In the genomic region with DNA sequence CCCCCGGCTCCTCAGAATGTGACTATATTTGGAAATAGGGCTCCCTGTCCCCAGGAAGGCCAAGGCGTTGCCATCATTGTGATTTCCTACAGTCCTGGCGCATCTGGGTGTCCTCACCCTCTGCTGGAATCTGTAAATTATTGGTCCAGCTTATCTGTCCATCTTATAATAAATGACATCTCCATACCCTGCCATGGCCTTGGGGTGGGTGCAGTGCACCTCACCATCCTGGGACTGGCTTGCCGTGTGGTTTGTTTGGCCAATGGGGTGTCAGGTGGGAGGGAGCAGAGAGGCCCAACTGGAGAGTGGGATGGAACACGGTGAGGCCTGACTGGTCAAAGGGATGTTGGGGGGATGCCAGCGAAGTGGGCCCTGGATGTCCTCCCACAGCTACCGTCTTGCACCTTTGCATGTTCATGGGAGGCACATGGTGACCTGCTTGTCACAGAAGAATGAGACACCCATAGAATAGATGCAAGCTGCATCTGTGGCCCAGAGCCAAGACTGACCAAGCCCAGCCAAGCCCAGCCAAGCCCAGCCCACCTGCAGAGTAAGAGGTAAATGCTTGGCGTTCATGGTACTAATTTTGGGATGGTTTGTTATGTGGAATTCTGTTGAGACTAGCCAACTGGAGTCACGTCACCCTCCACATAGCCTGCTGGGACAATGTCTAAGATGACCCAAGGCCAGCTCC, we compare ENCODE assay signal across 18 cellular contexts. TPM values are rescaled to one million over a fixed set of nuclear protein-coding genes. Genes with fewer than 3 reads are reported as not detected.
A peak's percentile ranks its signal among the peaks of the same experiment; 100 is the strongest.
DNase-seq lines count a peak whose midpoint lies in the region; ATAC-seq and TF ChIP-seq lines count a peak whose summit lies in the region.
"Had no signal": no experiment of that assay in that cellular context is flagged by ENCODE, and none has a peak within 500 bp of the region (broad histone marks: within the 10 kb centered on the region; RNA-seq: fewer than 3 reads in every experiment).

No MANE protein-coding gene starts in this region.

- H3K27me3 ChIP-seq in SK-N-SH (ENCODE audit: insufficient read depth), result no peaks in the 10 kb centered on the region
- H3K27me3 ChIP-seq in PC-3 (ENCODE audit: low read length), result no peaks in the 10 kb centered on the region
- H3K27me3 ChIP-seq in skeletal muscle satellite cell (ENCODE audit: control insufficient read depth, insufficient read depth, low read length), result no peaks in the 10 kb centered on the region
- no peaks in the 10 kb centered on the region for H3K27me3 ChIP-seq in GM23338 (ENCODE audit: insufficient read depth)
- H3K27me3 ChIP-seq: ascending aorta, BLaER1 had no signal

- H3K4me1 Mint-ChIP-seq in chondrocyte (ENCODE audit: low read depth), result peaks cover 47% of the 10 kb centered on the region
- peaks cover 43% of the 10 kb centered on the region for H3K4me1 Mint-ChIP-seq in Calu3 (ENCODE audit: low read depth, unreplicated experiment)
- peaks cover 5% of the 10 kb centered on the region; the same call in 2 of the 3 replicates for H3K4me1 Mint-ChIP-seq in GM23338
- H3K4me1 Mint-ChIP-seq: endodermal cell had no signal

- H3K4me2 ChIP-seq in SK-N-SH, result peak overlapping the region; percentile 52; the same call in 1 of the 2 replicates
- peak overlapping the region; percentile 65 for H3K4me2 ChIP-seq in PC-3 (ENCODE audit: low read length)
- H3K4me2 ChIP-seq in skeletal muscle satellite cell (ENCODE audit: low read length), result peak overlapping the region; percentile 44
- H3K4me2 ChIP-seq in GM23338, result no peak overlapping the region
- H3K4me2 ChIP-seq: BLaER1 had no signal

- no peak for TF ChIP-seq RAD21 in SK-N-SH (IDR thresholded peaks at IDR 0.05; ENCODE audit: low read length)

- peaks cover 0 to 3% of the 10 kb centered on the region in 2 experiments for H3K36me3 ChIP-seq in SK-N-SH (replicated peaks in 1 of 2; ENCODE audit: control insufficient read depth in 1 of 2, insufficient read depth in 2 of 2, low read length in 1 of 2)
- no peaks in the 10 kb centered on the region for H3K36me3 ChIP-seq in PC-3 (ENCODE audit: low read depth, low read length)
- peaks cover 9% of the 10 kb centered on the region for H3K36me3 ChIP-seq in skeletal muscle satellite cell (ENCODE audit: insufficient read depth, low read length)
- H3K36me3 ChIP-seq in GM23338 (ENCODE audit: insufficient read depth), result no peaks in the 10 kb centered on the region
- H3K36me3 ChIP-seq: ascending aorta had no signal

- H3K4me1 ChIP-seq in SK-N-SH (ENCODE audit: control insufficient read depth in 1 of 2, insufficient read depth in 2 of 2, low read depth in 1 of 2, low read length in 1 of 2) (peaks cover 0 to 17% of the 10 kb centered on the region in 2 experiments; a peak in 3 of 4 replicates), PC-3 (ENCODE audit: insufficient read depth, low read length) (peaks cover 26% of the 10 kb centered on the region), skeletal muscle satellite cell (ENCODE audit: control insufficient read depth, insufficient read depth, low read length) (peaks cover 46% of the 10 kb centered on the region), GM23338 (ENCODE audit: insufficient read depth) (no peaks in the 10 kb centered on the region)
- H3K4me1 ChIP-seq: BLaER1 had no signal

- H3K27ac ChIP-seq in SK-N-SH (ENCODE audit: low read depth in 2 of 2, low read length in 1 of 2) (peak overlapping the region in 1 of 2 experiments; percentile 64; a peak in 1 of 4 replicates), PC-3 (ENCODE audit: low read length) (peak overlapping the region; percentile 44), GM23338 (ENCODE audit: low read depth) (no peak overlapping the region)
- H3K27ac ChIP-seq: BLaER1, parathyroid adenoma had no signal

- H3K9me2 ChIP-seq in SK-N-SH, result no peaks in the 10 kb centered on the region
- no peaks in the 10 kb centered on the region for H3K9me2 ChIP-seq in PC-3 (replicated peaks; ENCODE audit: low read length)
- no peaks in the 10 kb centered on the region for H3K9me2 ChIP-seq in GM23338 (ENCODE audit: insufficient read depth)

- H3K27me3 Mint-ChIP-seq in chondrocyte (ENCODE audit: low read depth) (no peaks in the 10 kb centered on the region), Calu3 (ENCODE audit: unreplicated experiment) (no peaks in the 10 kb centered on the region), GM23338 (ENCODE audit: insufficient read depth, low read depth, poor library complexity) (peaks cover 1% of the 10 kb centered on the region)
- H3K27me3 Mint-ChIP-seq: T-helper 17 cell had no signal

- H3K4me3 Mint-ChIP-seq in chondrocyte (ENCODE audit: unreplicated experiment) (peak overlapping the region; percentile 44), Calu3 (ENCODE audit: low read depth, unreplicated experiment) (no peak overlapping the region), GM23338 (no peak overlapping the region)
- H3K4me3 Mint-ChIP-seq: endodermal cell, T-helper 17 cell had no signal

- H3K9ac ChIP-seq in SK-N-SH (no peak overlapping the region), PC-3 (ENCODE audit: low read length) (no peak overlapping the region), skeletal muscle satellite cell (ENCODE audit: low read depth, low read length) (peak overlapping the region; percentile 58)
- H3K9ac ChIP-seq: BLaER1, parathyroid adenoma had no signal

- TF ChIP-seq CTCF in SK-N-SH (IDR thresholded peaks at IDR 0.05) (no peak), PC-3 (conservative IDR thresholded peaks at IDR 0.05; ENCODE audit: low read depth, low read length) (no peak), chondrocyte (IDR thresholded peaks at IDR 0.05) (no peak), Calu3 (IDR thresholded peaks at IDR 0.05; ENCODE audit: unreplicated experiment) (no peak), GM23338 (conservative IDR thresholded peaks at IDR 0.05; ENCODE audit: low read depth in 2 of 2) (no peak)

- H3K9me3 Mint-ChIP-seq in chondrocyte (ENCODE audit: low read depth) (no peaks in the 10 kb centered on the region), Calu3 (ENCODE audit: low read depth, unreplicated experiment) (no peaks in the 10 kb centered on the region), GM23338 (no peaks in the 10 kb centered on the region)

- no peaks in the 10 kb centered on the region for H3K9me3 ChIP-seq in SK-N-SH
- no peaks in the 10 kb centered on the region for H3K9me3 ChIP-seq in PC-3 (ENCODE audit: low read length)
- no peaks in the 10 kb centered on the region for H3K9me3 ChIP-seq in skeletal muscle satellite cell (replicated peaks; ENCODE audit: low read length)
- H3K9me3 ChIP-seq: ascending aorta had no signal

- POLR2A ChIA-PET in SK-N-SH (lab: Yijun Ruan, JAX) (no interaction called here), PC-3 (lab: Charles Lee; ENCODE audit: unreplicated experiment) (no interaction called here)

- peak overlapping the region; percentile 99 for H3K27ac Mint-ChIP-seq in chondrocyte (ENCODE audit: unreplicated experiment)
- H3K27ac Mint-ChIP-seq in Calu3 (ENCODE audit: unreplicated experiment), result no peak overlapping the region
- H3K27ac Mint-ChIP-seq in GM23338, result no peak overlapping the region
- H3K27ac Mint-ChIP-seq: endodermal cell, T-helper 17 cell had no signal

- no peak for DNase-seq in SK-N-SH
- no peak for DNase-seq in PC-3
- peak; percentile 39 for DNase-seq in chondrocyte (ENCODE audit: low spot score)
- no peak for DNase-seq in Calu3
- no peak for DNase-seq in GM03348 (ENCODE audit: low spot score)
- DNase-seq in GM23338 (ENCODE audit: low spot score), result no peak
- DNase-seq: 8988T; activated CD4-positive, alpha-beta T cell treated with anti-CD3 and anti-CD28 coated beads, Interleukin-2, amount 50 U/mL, for 4 hours; activated naive CD4-positive, alpha-beta T cell; endodermal cell; NCI-H187 treated with DMSO at 0.1 percent for 48 hours; SHP77; T-helper 17 cell had no signal

- no peak overlapping the region for H2AFZ ChIP-seq in SK-N-SH (ENCODE audit: low read depth)
- H2AFZ ChIP-seq in PC-3 (ENCODE audit: low read length), result no peak overlapping the region
- no peak overlapping the region for H2AFZ ChIP-seq in GM23338

- H3K4me3 ChIP-seq in SK-N-SH (ENCODE audit: low read depth in 2 of 2, low read length in 1 of 2) (no peak overlapping the region), PC-3 (ENCODE audit: low read length) (no peak overlapping the region), skeletal muscle satellite cell (ENCODE audit: low read length) (peak overlapping the region; percentile 13), GM23338 (no peak overlapping the region)
- H3K4me3 ChIP-seq: BLaER1 had no signal

- H3K79me2 ChIP-seq in SK-N-SH (ENCODE audit: insufficient read depth) (peaks cover 22% of the 10 kb centered on the region), PC-3 (ENCODE audit: low read length) (no peaks in the 10 kb centered on the region), GM23338 (replicated peaks; ENCODE audit: insufficient read depth) (no peaks in the 10 kb centered on the region)
- H3K79me2 ChIP-seq: parathyroid adenoma had no signal

- WGBS in SK-N-SH (ENCODE audit: low lambda C conversion rate), result 89% methylated on average over 9 of the region's 9 CpGs

- no TSS peak for BruUV-seq in PC-3 (replicated peaks; lab: Mats Ljungman, UMichigan)
- BruUV-seq in Calu3 (replicated peaks; lab: Mats Ljungman, UMichigan), result no TSS peak

- intact Hi-C loops in PC-3 (cut with micrococcal nuclease) (no loop called here), Calu3 (cut with micrococcal nuclease; ENCODE audit: unreplicated experiment) (no loop called here)

- H3F3A ChIP-seq in SK-N-SH (replicated peaks; ENCODE audit: insufficient read depth) (peaks cover 23% of the 10 kb centered on the region), PC-3 (ENCODE audit: low read length, unreplicated experiment) (no peaks in the 10 kb centered on the region), GM23338 (replicated peaks; ENCODE audit: low read depth) (no peaks in the 10 kb centered on the region)

- no peak for TF ChIP-seq EP300 in SK-N-SH (IDR thresholded peaks at IDR 0.05; ENCODE audit: borderline replicate concordance in 1 of 2, low read depth in 1 of 2, low read length in 1 of 2)

- H3K36me3 Mint-ChIP-seq in chondrocyte (ENCODE audit: low read depth), result peaks cover 7% of the 10 kb centered on the region
- H3K36me3 Mint-ChIP-seq in Calu3 (ENCODE audit: insufficient read depth, unreplicated experiment), result peaks cover 14% of the 10 kb centered on the region
- H3K36me3 Mint-ChIP-seq in GM23338 (ENCODE audit: low read depth), result peaks cover 12% of the 10 kb centered on the region

- ATAC-seq in SK-N-SH treated with all-trans-retinoic acid at 6 μM for 48 hours (no peak), PC-3 (no peak; the same call in 1 of the 2 replicates), GM23338 (no peak)
- ATAC-seq: T-helper 17 cell had no signal

- no peaks in the 10 kb centered on the region for H4K20me1 ChIP-seq in SK-N-SH (ENCODE audit: insufficient read depth)
- H4K20me1 ChIP-seq in PC-3 (ENCODE audit: low read length), result no peaks in the 10 kb centered on the region
- H4K20me1 ChIP-seq in GM23338 (replicated peaks; ENCODE audit: insufficient read depth), result no peaks in the 10 kb centered on the region

- CTCF ChIA-PET in SK-N-SH (lab: Yijun Ruan, JAX), result no interaction called here
- CTCF ChIA-PET in PC-3 (lab: Charles Lee), result no interaction called here
- CTCF ChIA-PET in Calu3 (lab: Charles Lee), result no interaction called here

RNA-seq across cellular contexts. Expression of a gene that starts 11.1 kb away (rescaled TPM):
- polyA plus RNA-seq in SK-N-SH (2012; rRNA removed) (10.0 and 11.2 TPM in 2 replicates), GM23338 (2016; fragmentation: Nextera tagmentation; extraction: Ambion mirVana) (2.2 and 2.9 TPM in 2 replicates)
- 7.4 and 7.6 TPM in 2 replicates for polyA plus RNA-seq in SK-N-SH (2012; cell fraction: cytosol; rRNA removed)
- 44.8 and 57.8 TPM in 2 replicates for polyA plus RNA-seq in SK-N-SH (2012; cell fraction: nucleus; rRNA removed)
- total RNA-seq in PC-3 (2014; rRNA removed) (2.5 and 5.6 TPM in 2 replicates), chondrocyte (10.2 to 14.4 TPM (median 13.2 TPM) in 3 replicates), Calu3 (2022) (4.6 and 5.0 TPM in 2 replicates)
- total RNA-seq in skeletal muscle satellite cell (2012; rRNA removed), result 5.7 and 7.6 TPM in 2 replicates
- 3.1 and 3.5 TPM in 2 replicates for total RNA-seq in GM23338 (2014; rRNA removed; shearing (Covaris generic))

RNA-seq across cellular contexts. Expression of a gene that starts 13.2 kb away (rescaled TPM):
- polyA plus RNA-seq in SK-N-SH (2012; rRNA removed) (27.0 and 27.8 TPM in 2 replicates), GM23338 (2016; fragmentation: Nextera tagmentation; extraction: Ambion mirVana) (20.5 and 24.1 TPM in 2 replicates)
- polyA plus RNA-seq in SK-N-SH (2012; cell fraction: cytosol; rRNA removed), result 20.1 and 23.8 TPM in 2 replicates
- 21.1 and 30.0 TPM in 2 replicates for polyA plus RNA-seq in SK-N-SH (2012; cell fraction: nucleus; rRNA removed)
- total RNA-seq in PC-3 (2014; rRNA removed) (28.3 and 34.7 TPM in 2 replicates), chondrocyte (15.8 to 17.9 TPM (median 17.2 TPM) in 3 replicates), Calu3 (2022) (13.5 and 16.0 TPM in 2 replicates)
- 12.7 and 12.9 TPM in 2 replicates for total RNA-seq in skeletal muscle satellite cell (2012; rRNA removed)
- 8.0 and 10.2 TPM in 2 replicates for total RNA-seq in GM23338 (2014; rRNA removed; shearing (Covaris generic))
